28 cellular contexts compared by ENCODE assay signal in genomic region chr2:208726242-208726641, GRCh38.
A peak's percentile ranks its signal among the peaks of the same experiment; 100 is the strongest.
DNase-seq lines count a peak whose midpoint lies in the region; ATAC-seq, FAIRE-seq and TF ChIP-seq lines count a peak whose summit lies in the region.
"Had no signal": no experiment of that assay in that cellular context is flagged by ENCODE, and none has a peak within 500 bp of the region (broad histone marks: within the 10 kb centered on the region; RNA-seq: fewer than 3 reads in every experiment).

No MANE protein-coding gene starts in this region.

- no peak for ATAC-seq in K562
- ATAC-seq: A549; CD8-positive, alpha-beta T cell had no signal

- H3K9ac ChIP-seq in K562 (ENCODE audit: insufficient read depth in 1 of 2, low read depth in 2 of 2, low read length in 2 of 2) = no peak overlapping the region
- H3K9ac ChIP-seq: BLaER1; BLaER1 treated with 17β-estradiol and CSF1 and Interleukin-3, amounts not matched to agents 10 nM and 100 nM had no signal

- no peak for TF ChIP-seq POLR2A in K562 (conservative IDR thresholded peaks at IDR 0.05)

- intact Hi-C loops in K562 (cut with micrococcal nuclease) = no loop called here

- no peaks in the 10 kb centered on the region for H3K9me1 ChIP-seq in K562 (ENCODE audit: control insufficient read depth, insufficient read depth, low read length)

- no peaks in the 10 kb centered on the region for H3K4me1 ChIP-seq in K562 (replicated peaks in 1 of 2; ENCODE audit: control insufficient read depth in 2 of 2, insufficient read depth in 2 of 2, low read length in 2 of 2)
- H3K4me1 ChIP-seq: A549; BE2C; BLaER1; BLaER1 treated with 17β-estradiol and CSF1 and Interleukin-3, amounts not matched to agents 10 nM and 100 nM; Caco-2 had no signal

- BruUV-seq in K562 (replicated peaks; lab: Mats Ljungman, UMichigan) = no TSS peak

- H3K4me2 ChIP-seq in K562 (ENCODE audit: insufficient read depth, low read length) = no peak overlapping the region
- H3K4me2 ChIP-seq: A549; BLaER1; BLaER1 treated with 17β-estradiol and CSF1 and Interleukin-3, amounts not matched to agents 10 nM and 100 nM had no signal

- FAIRE-seq in K562 (lab: Jason Lieb, UNC) = no peak
- FAIRE-seq: A204.1, A549, D721Med had no signal

- no peak overlapping the region for H2AFZ ChIP-seq in K562 (ENCODE audit: low read depth, low read length)

- H3K36me3 ChIP-seq in K562 (ENCODE audit: control insufficient read depth, insufficient read depth, low read length) = no peaks in the 10 kb centered on the region
- H3K36me3 ChIP-seq in H7 (replicated peaks; ENCODE audit: control insufficient read depth, insufficient read depth, low read length) = no peaks in the 10 kb centered on the region
- H3K36me3 ChIP-seq: BE2C; BLaER1; BLaER1 treated with 17β-estradiol and CSF1 and Interleukin-3, amounts not matched to agents 10 nM and 100 nM had no signal

- WGBS in K562 (ENCODE audit: insufficient coverage, low coverage, missing lambda C conversion rate) = 91% methylated on average over 3 of the region's 3 CpGs

- no peaks in the 10 kb centered on the region for H4K20me1 ChIP-seq in K562 (replicated peaks; ENCODE audit: control insufficient read depth, insufficient read depth, low read length)
- H4K20me1 ChIP-seq: BLaER1; BLaER1 treated with 17β-estradiol and CSF1 and Interleukin-3, amounts not matched to agents 10 nM and 100 nM had no signal

- no peak for TF ChIP-seq RAD21 in K562 (CRISPR knock-in tag; conservative IDR thresholded peaks at IDR 0.05 in 1 of 2, IDR thresholded peaks at IDR 0.05 in 1 of 2)

- no peaks in the 10 kb centered on the region; the same call in 2 of the 3 replicates for H3K79me2 ChIP-seq in K562 (ENCODE audit: control insufficient read depth, insufficient read depth, low read length)

- POLR2A ChIA-PET in K562 (lab: Yijun Ruan, JAX) = no interaction called here

- in situ Hi-C loops in K562 (cut with MboI) = no loop called here

- TF ChIP-seq EP300 in K562 (IDR thresholded peaks at IDR 0.05; ENCODE audit: low read length) = no peak

- no peaks in the 10 kb centered on the region for H3K9me3 ChIP-seq in K562 (replicated peaks; ENCODE audit: control insufficient read depth, insufficient read depth, low read depth, low read length)
- H3K9me3 ChIP-seq: A549; BE2C; BLaER1; BLaER1 treated with 17β-estradiol and CSF1 and Interleukin-3, amounts not matched to agents 10 nM and 100 nM; Caco-2 had no signal

- H3K4me3 ChIP-seq in K562 (no peak overlapping the region), H7 (ENCODE audit: insufficient read depth, low read depth, low read length) (no peak overlapping the region)
- H3K4me3 ChIP-seq: A549; BLaER1; BLaER1 treated with 17β-estradiol and CSF1 and Interleukin-3, amounts not matched to agents 10 nM and 100 nM had no signal

- no peak for TF ChIP-seq CTCF in K562 (IDR thresholded peaks at IDR 0.05 in 2 of 3, conservative IDR thresholded peaks at IDR 0.05 in 1 of 3; ENCODE audit: insufficient read depth in 2 of 3, low read depth in 1 of 3, low read length in 3 of 3)

- no peaks in the 10 kb centered on the region for H3K27me3 ChIP-seq in K562 (ENCODE audit: control insufficient read depth in 2 of 2, insufficient read depth in 2 of 2, low read length in 2 of 2)
- H3K27me3 ChIP-seq in H7 (ENCODE audit: control insufficient read depth, insufficient read depth, low read length) = no peaks in the 10 kb centered on the region
- H3K27me3 ChIP-seq: BE2C; BLaER1; BLaER1 treated with 17β-estradiol and CSF1 and Interleukin-3, amounts not matched to agents 10 nM and 100 nM had no signal

- CTCF ChIA-PET in K562 (lab: Yijun Ruan, JAX; ENCODE audit: low intra/inter-chr PET ratio) = no interaction called here

- DNase-seq in K562 (ENCODE audit: extremely low read depth in 1 of 4, low spot score in 3 of 4) (no peak), H7 (no peak)
- DNase-seq: 8988T; ACHN; AML-193; BE2C; C1 segment of cervical spinal cord; Caco-2; Calu3; CD4-positive, alpha-beta memory T cell; CD4-positive, alpha-beta T cell; CD4-positive, CD25-positive, alpha-beta regulatory T cell; CD8-positive, alpha-beta memory T cell; CD8-positive, alpha-beta T cell; COR-L47; DMS 273 treated with DMSO at 0.1 percent for 48 hours; DMS153; DMS79; DMS79 treated with DMSO at 0.1 percent for 48 hours; DND-41; EL had no signal

- H3K27ac ChIP-seq in K562 (ENCODE audit: extremely low read depth, low read depth, low read length) = no peak overlapping the region
- H3K27ac ChIP-seq: 22Rv1; A549; BLaER1; BLaER1 treated with 17β-estradiol and CSF1 and Interleukin-3, amounts not matched to agents 10 nM and 100 nM; C4-2B had no signal

TF ChIP-seq in K562, 482 proteins besides CTCF, POLR2A, EP300 and RAD21:
- TF ChIP-seq DACH1 (IDR thresholded peaks at IDR 0.05; ENCODE audit: partially characterized antibody) = peak; percentile 93
- no peak for TF ChIP-seq ZBTB43 (CRISPR knock-in tag; IDR thresholded peaks at IDR 0.05)
